ENCODE assay signal across 3 cellular contexts in the genomic region with DNA sequence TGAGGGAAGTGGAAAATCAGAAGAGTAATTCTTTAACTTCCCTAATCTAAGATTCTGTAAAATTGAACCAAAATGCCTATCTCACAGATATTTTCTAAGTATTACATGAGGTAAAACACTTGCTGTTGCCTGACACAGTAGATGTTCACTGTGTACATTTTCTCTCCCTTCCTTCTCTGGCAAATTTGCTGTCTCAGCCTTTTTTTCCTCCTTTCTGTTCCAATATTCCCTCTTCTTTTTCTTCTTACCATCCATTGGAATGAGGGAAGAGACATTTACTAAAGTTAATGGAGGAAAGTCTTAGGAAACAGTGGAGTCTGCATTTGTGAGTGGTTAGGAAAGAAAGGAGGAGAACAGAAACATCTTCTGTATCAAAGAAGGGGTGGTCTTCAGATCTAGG.
TF ChIP-seq lines count a peak whose summit lies in the region.

No MANE protein-coding gene starts in this region.

TF ChIP-seq in HepG2, 621 proteins besides CTCF, POLR2A, EP300 and RAD21:
- TF ChIP-seq MAFK (conservative IDR thresholded peaks at IDR 0.05 in 1 of 2, IDR thresholded peaks at IDR 0.05 in 1 of 2; ENCODE audit: low read length in 2 of 2) (peak; percentile 85 to 93), CERS6 (CRISPR knock-in tag; IDR thresholded peaks at IDR 0.05) (no peak), MAFF (IDR thresholded peaks at IDR 0.05; ENCODE audit: low read depth, low read length) (peak; percentile 90), MED13 (CRISPR knock-in tag; IDR thresholded peaks at IDR 0.05) (no peak), ZNF691 (CRISPR knock-in tag; IDR thresholded peaks at IDR 0.05; ENCODE audit: borderline replicate concordance, low read depth) (no peak), MYNN (CRISPR knock-in tag; IDR thresholded peaks at IDR 0.05; ENCODE audit: low read depth) (no peak)
- TF ChIP-seq, protein P1, sequence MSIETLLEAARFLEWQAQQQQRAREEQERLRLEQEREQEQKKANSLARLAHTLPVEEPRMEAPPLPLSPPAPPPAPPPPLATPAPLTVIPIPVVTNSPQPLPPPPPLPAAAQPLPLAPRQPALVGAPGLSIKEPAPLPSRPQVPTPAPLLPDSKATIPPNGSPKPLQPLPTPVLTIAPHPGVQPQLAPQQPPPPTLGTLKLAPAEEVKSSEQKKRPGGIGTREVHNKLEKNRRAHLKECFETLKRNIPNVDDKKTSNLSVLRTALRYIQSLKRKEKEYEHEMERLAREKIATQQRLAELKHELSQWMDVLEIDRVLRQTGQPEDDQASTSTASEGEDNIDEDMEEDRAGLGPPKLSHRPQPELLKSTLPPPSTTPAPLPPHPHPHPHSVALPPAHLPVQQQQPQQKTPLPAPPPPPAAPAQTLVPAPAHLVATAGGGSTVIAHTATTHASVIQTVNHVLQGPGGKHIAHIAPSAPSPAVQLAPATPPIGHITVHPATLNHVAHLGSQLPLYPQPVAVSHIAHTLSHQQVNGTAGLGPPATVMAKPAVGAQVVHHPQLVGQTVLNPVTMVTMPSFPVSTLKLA (IDR thresholded peaks at IDR 0.05), result no peak

TF ChIP-seq in IMR-90, 13 proteins besides CTCF, POLR2A, EP300 and RAD21:
- peak; percentile 84 for TF ChIP-seq MAFK (IDR thresholded peaks at IDR 0.05; ENCODE audit: low read depth, low read length)
- no peak for TF ChIP-seq RCOR1 (IDR thresholded peaks at IDR 0.05; ENCODE audit: insufficient replicate concordance, low read length)

TF ChIP-seq in K562, 482 proteins besides CTCF, POLR2A, EP300 and RAD21:
- TF ChIP-seq C11orf30 (IDR thresholded peaks at IDR 0.05; ENCODE audit: low read depth) (peak; percentile 37; the same call in 1 of the 2 replicates), MAFK (IDR thresholded peaks at IDR 0.05; ENCODE audit: low read length) (peak; percentile 64), ZNF316 (IDR thresholded peaks at IDR 0.05) (peak; percentile 77), MAFG (tag; conservative IDR thresholded peaks at IDR 0.05) (peak; percentile 54; the same call in 1 of the 2 replicates), HMG20B (CRISPR knock-in tag; IDR thresholded peaks at IDR 0.05) (no peak), MAFF (IDR thresholded peaks at IDR 0.05; ENCODE audit: low read length) (peak; percentile 63)
- TF ChIP-seq, protein P2, sequence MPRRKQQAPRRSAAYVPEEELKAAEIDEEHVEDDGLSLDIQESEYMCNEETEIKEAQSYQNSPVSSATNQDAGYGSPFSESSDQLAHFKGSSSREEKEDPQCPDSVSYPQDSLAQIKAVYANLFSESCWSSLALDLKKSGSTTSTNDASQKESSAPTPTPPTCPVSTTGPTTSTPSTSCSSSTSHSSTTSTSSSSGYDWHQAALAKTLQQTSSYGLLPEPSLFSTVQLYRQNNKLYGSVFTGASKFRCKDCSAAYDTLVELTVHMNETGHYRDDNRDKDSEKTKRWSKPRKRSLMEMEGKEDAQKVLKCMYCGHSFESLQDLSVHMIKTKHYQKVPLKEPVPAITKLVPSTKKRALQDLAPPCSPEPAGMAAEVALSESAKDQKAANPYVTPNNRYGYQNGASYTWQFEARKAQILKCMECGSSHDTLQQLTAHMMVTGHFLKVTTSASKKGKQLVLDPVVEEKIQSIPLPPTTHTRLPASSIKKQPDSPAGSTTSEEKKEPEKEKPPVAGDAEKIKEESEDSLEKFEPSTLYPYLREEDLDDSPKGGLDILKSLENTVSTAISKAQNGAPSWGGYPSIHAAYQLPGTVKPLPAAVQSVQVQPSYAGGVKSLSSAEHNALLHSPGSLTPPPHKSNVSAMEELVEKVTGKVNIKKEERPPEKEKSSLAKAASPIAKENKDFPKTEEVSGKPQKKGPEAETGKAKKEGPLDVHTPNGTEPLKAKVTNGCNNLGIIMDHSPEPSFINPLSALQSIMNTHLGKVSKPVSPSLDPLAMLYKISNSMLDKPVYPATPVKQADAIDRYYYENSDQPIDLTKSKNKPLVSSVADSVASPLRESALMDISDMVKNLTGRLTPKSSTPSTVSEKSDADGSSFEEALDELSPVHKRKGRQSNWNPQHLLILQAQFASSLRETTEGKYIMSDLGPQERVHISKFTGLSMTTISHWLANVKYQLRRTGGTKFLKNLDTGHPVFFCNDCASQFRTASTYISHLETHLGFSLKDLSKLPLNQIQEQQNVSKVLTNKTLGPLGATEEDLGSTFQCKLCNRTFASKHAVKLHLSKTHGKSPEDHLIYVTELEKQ (CRISPR knock-in tag; IDR thresholded peaks at IDR 0.05), result no peak
